In genomic region chr3:169455472-169455871, GRCh38 we compare ENCODE assay signal across 17 cellular contexts.
"Had no signal": no experiment of that assay in that cellular context is flagged by ENCODE, and none has a peak within 500 bp of the region (broad histone marks: within the 10 kb centered on the region; RNA-seq: fewer than 3 reads in every experiment).

No MANE protein-coding gene starts in this region.

- H3K4me1 ChIP-seq: thyroid gland, uterus had no signal

- H3K27ac ChIP-seq: dorsolateral prefrontal cortex, thyroid gland, uterus had no signal

- DNase-seq: activated CD4-positive, alpha-beta T cell treated with anti-CD3 and anti-CD28 coated beads for 1 hour; activated CD4-positive, alpha-beta T cell treated with anti-CD3 and anti-CD28 coated beads, Interleukin-2, amount 50 U/mL, for 48 hours; activated naive CD4-positive, alpha-beta T cell treated with anti-CD3 and anti-CD28 coated beads for 36 hours; activated naive CD8-positive, alpha-beta T cell treated with anti-CD3 and anti-CD28 coated beads, Interleukin-2, amount 50 U/mL, for 24 hours; aorta; dorsolateral prefrontal cortex; head of caudate nucleus; mucosa of descending colon; naive thymus-derived CD4-positive, alpha-beta T cell; retina; stimulated activated CD4-positive, alpha-beta T cell treated with anti-CD3 and anti-CD28 coated beads, Interleukin-15, amount 100 ng/mL, for 24 hours; stimulated activated CD4-positive, alpha-beta T cell treated with anti-CD3 and anti-CD28 coated beads, Interleukin-4, amount 100 ng/mL, for 1 hour; stimulated activated naive B cell treated with anti-CD40 and anti-IgM and Interleukin-4, amounts not matched to agents 10 μg/mL and 1 μg/mL and 100 μg/mL, for 72 hours; T-helper 1 cell; thyroid gland; uterus had no signal

- H3K4me3 ChIP-seq: dorsolateral prefrontal cortex, mucosa of descending colon, thyroid gland, uterus had no signal

- H3K9me3 ChIP-seq: mucosa of descending colon, thyroid gland, uterus had no signal

- H3K36me3 ChIP-seq: thyroid gland, uterus had no signal

- H3K27me3 ChIP-seq: thyroid gland, uterus had no signal

- ATAC-seq: activated naive CD8-positive, alpha-beta T cell treated with anti-CD3 and anti-CD28 coated beads, Interleukin-2, amount 50 U/mL, for 24 hours; activated T-helper 17 cell treated with anti-CD3 and anti-CD28 coated beads, Interleukin-2, amount 50 U/mL, for 72 hours; mucosa of descending colon; naive thymus-derived CD4-positive, alpha-beta T cell; stimulated activated naive B cell treated with anti-CD40 and anti-IgM and Interleukin-4, amounts not matched to agents 10 μg/mL and 1 μg/mL and 100 μg/mL, for 72 hours had no signal
